16 cellular contexts compared by ENCODE assay signal in the genomic region with DNA sequence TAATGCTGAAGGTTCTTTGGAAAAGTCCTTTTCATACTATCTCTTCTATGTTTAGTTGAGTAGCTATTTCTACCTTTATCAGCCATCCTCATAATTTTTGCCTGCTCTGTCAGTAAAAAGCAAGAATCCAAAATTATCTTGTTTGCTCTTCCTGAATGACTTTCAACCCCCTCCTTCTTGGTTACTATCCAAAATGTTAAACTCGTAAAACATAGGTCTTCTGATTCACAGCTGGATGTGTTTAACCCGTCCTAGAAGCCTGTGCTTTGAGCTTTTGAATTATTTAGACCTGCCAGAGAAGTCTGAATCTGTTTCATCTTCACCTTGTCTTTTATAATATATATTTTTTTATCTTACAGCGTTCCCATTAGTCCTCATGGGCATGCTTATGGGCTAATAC.
DNase-seq lines count a peak whose midpoint lies in the region; ATAC-seq and TF ChIP-seq lines count a peak whose summit lies in the region.
"Had no signal": no experiment of that assay in that cellular context is flagged by ENCODE, and none has a peak within 500 bp of the region (broad histone marks: within the 10 kb centered on the region; RNA-seq: fewer than 3 reads in every experiment).

No MANE protein-coding gene starts in this region.

- H3K9me3 Mint-ChIP-seq in activated T-cell treated with anti-CD3 and anti-CD28 coated beads, Interleukin-2, amount 50 U/mL, for 24 hours = peaks cover 7% of the 10 kb centered on the region
- peaks cover 3% of the 10 kb centered on the region for H3K9me3 Mint-ChIP-seq in activated T-cell treated with anti-CD3 and anti-CD28 coated beads, Interleukin-2, amount 50 U/mL, for 4 hours
- H3K9me3 Mint-ChIP-seq: CD4-positive, alpha-beta T cell had no signal

- no peak overlapping the region for H3K4me3 ChIP-seq in BJ (ENCODE audit: low read depth, low read length)
- H3K4me3 ChIP-seq in PC-3 (ENCODE audit: low read length) = no peak overlapping the region
- no peak overlapping the region for H3K4me3 ChIP-seq in fibroblast of mammary gland (ENCODE audit: control insufficient read depth, low read depth, low read length)
- H3K4me3 ChIP-seq: GM23248, HAP-1 had no signal

- H4K20me1 ChIP-seq in PC-3 (ENCODE audit: low read length) = no peaks in the 10 kb centered on the region

- H3K79me2 ChIP-seq in PC-3 (ENCODE audit: low read length) = no peaks in the 10 kb centered on the region

- intact Hi-C loops in PC-3 (cut with micrococcal nuclease) = no loop called here

- no peak overlapping the region for H3K9ac ChIP-seq in PC-3 (ENCODE audit: low read length)
- H3K9ac ChIP-seq: GM23248 had no signal

- H3K36me3 ChIP-seq in BJ (ENCODE audit: control insufficient read depth, insufficient read depth, low read length) (no peaks in the 10 kb centered on the region), PC-3 (ENCODE audit: low read depth, low read length) (no peaks in the 10 kb centered on the region)
- H3K36me3 ChIP-seq: BE2C, HAP-1 had no signal

- no peak overlapping the region for H2AFZ ChIP-seq in PC-3 (ENCODE audit: low read length)
- H2AFZ ChIP-seq: GM23248 had no signal

- no TSS peak for BruUV-seq in PC-3 (replicated peaks; lab: Mats Ljungman, UMichigan)

- H3K4me1 ChIP-seq in PC-3 (ENCODE audit: insufficient read depth, low read length) = peaks cover 24% of the 10 kb centered on the region
- H3K4me1 ChIP-seq: BE2C, Caco-2, HAP-1 had no signal

- H3F3A ChIP-seq in PC-3 (ENCODE audit: low read length, unreplicated experiment) = no peaks in the 10 kb centered on the region

- peaks cover 64% of the 10 kb centered on the region for H3K4me1 Mint-ChIP-seq in activated T-cell treated with anti-CD3 and anti-CD28 coated beads, Interleukin-2, amount 50 U/mL, for 24 hours (ENCODE audit: low read depth)
- H3K4me1 Mint-ChIP-seq in activated T-cell treated with anti-CD3 and anti-CD28 coated beads, Interleukin-2, amount 50 U/mL, for 4 hours (ENCODE audit: low read depth) = peaks cover 30% of the 10 kb centered on the region

- no peak for ATAC-seq in activated T-cell treated with anti-CD3 and anti-CD28 coated beads, Interleukin-2, amount 50 U/mL, for 4 hours
- ATAC-seq in PC-3 = peak; percentile 49

- H3K27me3 ChIP-seq in BJ (ENCODE audit: control insufficient read depth, insufficient read depth, low read length) = no peaks in the 10 kb centered on the region
- H3K27me3 ChIP-seq in PC-3 (ENCODE audit: low read length) = no peaks in the 10 kb centered on the region
- H3K27me3 ChIP-seq: BE2C had no signal

- no peaks in the 10 kb centered on the region for H3K9me2 ChIP-seq in PC-3 (replicated peaks; ENCODE audit: low read length)

- H3K27ac ChIP-seq in PC-3 (ENCODE audit: low read length) = no peak overlapping the region
- H3K27ac ChIP-seq: C4-2B, GM23248, HL-60 had no signal

- H3K4me3 Mint-ChIP-seq in activated T-cell treated with anti-CD3 and anti-CD28 coated beads, Interleukin-2, amount 50 U/mL, for 24 hours = no peak overlapping the region
- H3K4me3 Mint-ChIP-seq in activated T-cell treated with anti-CD3 and anti-CD28 coated beads, Interleukin-2, amount 50 U/mL, for 4 hours = no peak overlapping the region

- no peak for DNase-seq in activated T-cell treated with anti-CD3 and anti-CD28 coated beads, Interleukin-2, amount 50 U/mL, for 24 hours
- DNase-seq in activated T-cell treated with anti-CD3 and anti-CD28 coated beads, Interleukin-2, amount 50 U/mL, for 4 hours = no peak
- DNase-seq in BJ (ENCODE audit: low read depth) = peak; percentile 5
- peak; percentile 56 for DNase-seq in PC-3
- peak; percentile 13 for DNase-seq in fibroblast of mammary gland (ENCODE audit: low read depth)
- no peak for DNase-seq in activated CD4-positive, CD25-positive, alpha-beta regulatory T cell treated with anti-CD3 and anti-CD28 coated beads, Interleukin-2, amount 50 U/mL, for 72 hours
- DNase-seq in stimulated activated naive CD4-positive, alpha-beta T cell (lab: John Stamatoyannopoulos, UW) = no peak
- DNase-seq in HK-2 (ENCODE audit: unreplicated experiment) = no peak
- DNase-seq: BE2C; Caco-2; CD4-positive, alpha-beta T cell; GDM1; GM23248 had no signal

- peaks cover 2% of the 10 kb centered on the region for H3K36me3 Mint-ChIP-seq in activated T-cell treated with anti-CD3 and anti-CD28 coated beads, Interleukin-2, amount 50 U/mL, for 24 hours (ENCODE audit: low read depth)
- H3K36me3 Mint-ChIP-seq in activated T-cell treated with anti-CD3 and anti-CD28 coated beads, Interleukin-2, amount 50 U/mL, for 4 hours (ENCODE audit: insufficient read depth) = no peaks in the 10 kb centered on the region

- H3K27ac Mint-ChIP-seq in activated T-cell treated with anti-CD3 and anti-CD28 coated beads, Interleukin-2, amount 50 U/mL, for 24 hours = peak overlapping the region; percentile 34
- H3K27ac Mint-ChIP-seq: CD4-positive, alpha-beta T cell had no signal

- CTCF ChIA-PET in BJ (lab: Yijun Ruan, JAX) = interaction anchor here (0.6 kb wide), 1 partner anchor 698 kb away, joined by 5 read pairs; no protein-coding TSS in a partner anchor
- CTCF ChIA-PET in PC-3 (lab: Charles Lee) = interaction anchor here (0.6 kb wide), 1 partner anchor 9 kb away, joined by 4 read pairs; no protein-coding TSS in a partner anchor

- POLR2A ChIA-PET in BJ (lab: Charles Lee) = no interaction called here
- POLR2A ChIA-PET in PC-3 (lab: Charles Lee; ENCODE audit: unreplicated experiment) = no interaction called here

- TF ChIP-seq CTCF in BJ (IDR thresholded peaks at IDR 0.05; ENCODE audit: insufficient read depth, low read depth, low read length) (no peak), PC-3 (conservative IDR thresholded peaks at IDR 0.05; ENCODE audit: low read depth, low read length) (no peak), fibroblast of mammary gland (conservative IDR thresholded peaks at IDR 0.05; ENCODE audit: control insufficient read depth, insufficient read depth, low read depth, low read length) (no peak)

- H3K9me3 ChIP-seq in PC-3 (ENCODE audit: low read length) = no peaks in the 10 kb centered on the region
- H3K9me3 ChIP-seq: Caco-2, HAP-1 had no signal

- no peak overlapping the region for H3K4me2 ChIP-seq in PC-3 (ENCODE audit: low read length)

- H3K27me3 Mint-ChIP-seq in activated T-cell treated with anti-CD3 and anti-CD28 coated beads, Interleukin-2, amount 50 U/mL, for 24 hours = peaks cover 4% of the 10 kb centered on the region
- peaks cover 8% of the 10 kb centered on the region for H3K27me3 Mint-ChIP-seq in activated T-cell treated with anti-CD3 and anti-CD28 coated beads, Interleukin-2, amount 50 U/mL, for 4 hours (ENCODE audit: low read depth)
- H3K27me3 Mint-ChIP-seq: CD4-positive, alpha-beta T cell had no signal

Comparison
In these comparisons a context has a peak if more than half of its experiments do, and no peak if none do; other contexts are left out.
1. DNase-seq: peak in BJ (single experiment), PC-3 (single experiment) and fibroblast of mammary gland (single experiment); none in activated T-cell treated with anti-CD3 and anti-CD28 coated beads, Interleukin-2, amount 50 U/mL, for 24 hours (single experiment), activated T-cell treated with anti-CD3 and anti-CD28 coated beads, Interleukin-2, amount 50 U/mL, for 4 hours (single experiment), activated CD4-positive, CD25-positive, alpha-beta regulatory T cell treated with anti-CD3 and anti-CD28 coated beads, Interleukin-2, amount 50 U/mL, for 72 hours (single experiment), stimulated activated naive CD4-positive, alpha-beta T cell (0 of 6) and HK-2 (single experiment).